8 cellular contexts compared by ENCODE assay signal in genomic region chr2:217610411-217610814, GRCh38.
DNase-seq lines count a peak whose midpoint lies in the region; ATAC-seq and TF ChIP-seq lines count a peak whose summit lies in the region.

No MANE protein-coding gene starts in this region.

- H3K9me3 ChIP-seq in PC-9 (ENCODE audit: insufficient read depth, low read depth) = no peaks in the 10 kb centered on the region

- H3K27ac ChIP-seq in PC-9 = no peak overlapping the region

- H3K4me3 Mint-ChIP-seq in stimulated activated memory B cell treated with anti-CD40 and anti-IgM and Interleukin-4, amounts not matched to agents 10 μg/mL and 1 μg/mL and 100 μg/mL, for 72 hours = no peak overlapping the region

- H4K20me1 ChIP-seq in PC-9 (ENCODE audit: insufficient read depth) = no peaks in the 10 kb centered on the region

- ATAC-seq in HG02678 (IDR thresholded peaks at IDR 0.05; ENCODE audit: unreplicated experiment) (peak; percentile 80), HG03280 (IDR thresholded peaks at IDR 0.05; ENCODE audit: unreplicated experiment) (no peak)
- peak; percentile 56 for ATAC-seq in stimulated activated memory B cell treated with anti-CD40 and anti-IgM and Interleukin-4, amounts not matched to agents 10 μg/mL and 1 μg/mL and 100 μg/mL, for 72 hours

- no peak overlapping the region for H3K4me2 ChIP-seq in PC-9

- no peaks in the 10 kb centered on the region for H3K27me3 ChIP-seq in PC-9 (ENCODE audit: insufficient read depth, low read depth)

- no peaks in the 10 kb centered on the region for H3K4me1 ChIP-seq in PC-9 (replicated peaks; ENCODE audit: insufficient read depth)

- no peak overlapping the region for H2AFZ ChIP-seq in PC-9

- H3K4me3 ChIP-seq in PC-9 = no peak overlapping the region

- H3K27me3 Mint-ChIP-seq in stimulated activated memory B cell treated with anti-CD40 and anti-IgM and Interleukin-4, amounts not matched to agents 10 μg/mL and 1 μg/mL and 100 μg/mL, for 72 hours = no peaks in the 10 kb centered on the region

- no peaks in the 10 kb centered on the region for H3K9me2 ChIP-seq in PC-9 (ENCODE audit: insufficient read depth)

- BruUV-seq in PC-9 (replicated peaks; lab: Mats Ljungman, UMichigan) = no TSS peak

- POLR2A ChIA-PET in PC-9 (lab: Charles Lee; ENCODE audit: unreplicated experiment) = no interaction called here

- peaks cover 7% of the 10 kb centered on the region for H3K4me1 Mint-ChIP-seq in stimulated activated memory B cell treated with anti-CD40 and anti-IgM and Interleukin-4, amounts not matched to agents 10 μg/mL and 1 μg/mL and 100 μg/mL, for 72 hours

- peak in 4 of 5 experiments; percentile 5 to 63 (median 19) for DNase-seq in T-helper 2 cell
- peak; percentile 75 for DNase-seq in cerebellum (ENCODE audit: low spot score)
- no peak for DNase-seq in PC-9
- DNase-seq in SIG-M5 (lab: John Stamatoyannopoulos, UW) = no peak
- no peak for DNase-seq in NCI-H446 (lab: John Stamatoyannopoulos, UW)

- no peaks in the 10 kb centered on the region for H3K9me3 Mint-ChIP-seq in stimulated activated memory B cell treated with anti-CD40 and anti-IgM and Interleukin-4, amounts not matched to agents 10 μg/mL and 1 μg/mL and 100 μg/mL, for 72 hours

- no peaks in the 10 kb centered on the region for H3F3A ChIP-seq in PC-9 (ENCODE audit: insufficient read depth, low read depth)

- H3K36me3 ChIP-seq in PC-9 (ENCODE audit: low read depth) = no peaks in the 10 kb centered on the region

- no peaks in the 10 kb centered on the region for H3K36me3 Mint-ChIP-seq in stimulated activated memory B cell treated with anti-CD40 and anti-IgM and Interleukin-4, amounts not matched to agents 10 μg/mL and 1 μg/mL and 100 μg/mL, for 72 hours

- no peaks in the 10 kb centered on the region for H3K79me2 ChIP-seq in PC-9 (ENCODE audit: low read depth)

- no peak for TF ChIP-seq CTCF in PC-9 (conservative IDR thresholded peaks at IDR 0.05)

- intact Hi-C loops in PC-9 (cut with micrococcal nuclease; ENCODE audit: unreplicated experiment) = no loop called here

- peak overlapping the region; percentile 40 for H3K27ac Mint-ChIP-seq in stimulated activated memory B cell treated with anti-CD40 and anti-IgM and Interleukin-4, amounts not matched to agents 10 μg/mL and 1 μg/mL and 100 μg/mL, for 72 hours

- CTCF ChIA-PET in PC-9 (lab: Charles Lee) = no interaction called here

Comparison
In these comparisons a context has a peak if more than half of its experiments do, and no peak if none do; other contexts are left out.
1. DNase-seq: peak in T-helper 2 cell (4 of 5) and cerebellum (single experiment); none in PC-9 (0 of 2), SIG-M5 (single experiment) and NCI-H446 (0 of 2).